Comparison of ENCODE assay signal across 15 cellular contexts in genomic region chr2:27714053-27714452, GRCh38. TPM values are rescaled to one million over a fixed set of nuclear protein-coding genes. Genes with fewer than 3 reads are reported as not detected.
DNase-seq lines count a peak whose midpoint lies in the region; ATAC-seq and TF ChIP-seq lines count a peak whose summit lies in the region.
"Had no signal": no experiment of that assay in that cellular context is flagged by ENCODE, and none has a peak within 500 bp of the region (broad histone marks: within the 10 kb centered on the region; RNA-seq: fewer than 3 reads in every experiment).

No MANE protein-coding gene starts in this region.

- no peak for TF ChIP-seq POLR2A in body of pancreas (IDR thresholded peaks at IDR 0.05)

- no peaks in the 10 kb centered on the region for H3K36me3 Mint-ChIP-seq in activated CD4-positive, alpha-beta T cell treated with anti-CD3 and anti-CD28 coated beads, Interleukin-2, amount 10 ng/mL, durations not matched to agents 24 days and 14 days (ENCODE audit: low read depth)
- H3K36me3 Mint-ChIP-seq in nephron (ENCODE audit: low read depth) = no peaks in the 10 kb centered on the region

- no peaks in the 10 kb centered on the region for H3K36me3 ChIP-seq in body of pancreas (replicated peaks in 1 of 2; ENCODE audit: insufficient read depth in 1 of 2, low read depth in 2 of 2)

- peaks cover 4% of the 10 kb centered on the region for H3K4me1 ChIP-seq in body of pancreas

- no peaks in the 10 kb centered on the region for H3K27me3 ChIP-seq in dorsolateral prefrontal cortex
- H3K27me3 ChIP-seq in body of pancreas = peaks cover 0 to 4% of the 10 kb centered on the region in 2 donors

- H3K9me3 Mint-ChIP-seq in activated CD4-positive, alpha-beta T cell treated with anti-CD3 and anti-CD28 coated beads, Interleukin-2, amount 10 ng/mL, durations not matched to agents 24 days and 14 days = no peaks in the 10 kb centered on the region
- no peaks in the 10 kb centered on the region for H3K9me3 Mint-ChIP-seq in nephron

- H3K4me3 Mint-ChIP-seq in activated CD4-positive, alpha-beta T cell treated with anti-CD3 and anti-CD28 coated beads, Interleukin-2, amount 10 ng/mL, durations not matched to agents 24 days and 14 days = peak overlapping the region; percentile 46
- H3K4me3 Mint-ChIP-seq in nephron = peak overlapping the region; percentile 83 to 85 (median 83)

- in situ Hi-C loops in GM13976 (cut with MboI; ENCODE audit: low sequenced_read_pairs, unreplicated experiment) = no loop called here
- in situ Hi-C loops in KBM-7 (cut with MboI; ENCODE audit: low pct_unique_long_range_greater_than_20kb, low sequenced_read_pairs) = no loop called here

- H3K27ac ChIP-seq in coronary artery (peak overlapping the region; percentile 90 to 95), dorsolateral prefrontal cortex (peak overlapping the region in 6 of 59 donors; percentile 8 to 87 (median 82)), body of pancreas (no peak overlapping the region)

- DNase-seq in activated CD4-positive, alpha-beta T cell treated with anti-CD3 and anti-CD28 coated beads, Interleukin-2, amount 10 ng/mL, durations not matched to agents 24 days and 14 days = no peak
- DNase-seq in activated CD4-positive, alpha-beta T cell treated with anti-CD3 and anti-CD28 coated beads, Interleukin-2, amount 50 U/mL, for 48 hours = no peak
- DNase-seq in GM13976 (ENCODE audit: low spot score) (peak; percentile 7), coronary artery (ENCODE audit: low spot score) (no peak), KBM-7 (no peak), dorsolateral prefrontal cortex (no peak), body of pancreas (no peak)
- DNase-seq: activated CD4-positive, alpha-beta T cell treated with anti-CD3 and anti-CD28 coated beads, Interleukin-2, amount 50 U/mL, for 4 hours; DMS153; erythroblast; GM23248; NCI-H1417; stimulated activated naive CD8-positive, alpha-beta T cell treated with anti-CD3 and anti-CD28 coated beads, Interleukin-15, Interleukin-2, amounts not matched to agents 100 U/mL and 50 U/mL, for 24 hours had no signal

- no peak overlapping the region for H3K27ac Mint-ChIP-seq in activated CD4-positive, alpha-beta T cell treated with anti-CD3 and anti-CD28 coated beads, Interleukin-2, amount 10 ng/mL, durations not matched to agents 24 days and 14 days
- peak overlapping the region; percentile 67 to 87 (median 82) for H3K27ac Mint-ChIP-seq in nephron

- 83 to 84% methylated on average over 8 of the region's 8 CpGs for WGBS in body of pancreas, 2 donors

- no peak overlapping the region for H3K4me3 ChIP-seq in coronary artery
- no peak overlapping the region for H3K4me3 ChIP-seq in dorsolateral prefrontal cortex
- H3K4me3 ChIP-seq in body of pancreas = no peak overlapping the region
- H3K4me3 ChIP-seq: lung had no signal

- ATAC-seq in body of pancreas = no peak
- ATAC-seq: stimulated activated naive CD8-positive, alpha-beta T cell treated with anti-CD3 and anti-CD28 coated beads, Interleukin-15, Interleukin-2, amounts not matched to agents 100 U/mL and 50 U/mL, for 24 hours had no signal

- peaks cover 20% of the 10 kb centered on the region for H3K27me3 Mint-ChIP-seq in activated CD4-positive, alpha-beta T cell treated with anti-CD3 and anti-CD28 coated beads, Interleukin-2, amount 10 ng/mL, durations not matched to agents 24 days and 14 days
- peaks cover 13% of the 10 kb centered on the region for H3K27me3 Mint-ChIP-seq in nephron (ENCODE audit: low read depth)

- intact Hi-C loops in activated CD4-positive, alpha-beta T cell treated with anti-CD3 and anti-CD28 coated beads, Interleukin-2, amount 10 ng/mL, durations not matched to agents 24 days and 14 days (cut with micrococcal nuclease) = no loop called here
- intact Hi-C loops in dorsolateral prefrontal cortex (cut with DNase I) (loop anchor here in 1 of 2 donors (2.0 kb wide), 1 partner anchor 17 kb away; no protein-coding TSS in a partner anchor), body of pancreas (cut with DNase I) (loop anchor here (10.0 kb wide), 1 partner anchor 691 kb away; no protein-coding TSS in a partner anchor)

- no peaks in the 10 kb centered on the region for H3K9me3 ChIP-seq in body of pancreas

- peaks cover 34% of the 10 kb centered on the region for H3K4me1 Mint-ChIP-seq in activated CD4-positive, alpha-beta T cell treated with anti-CD3 and anti-CD28 coated beads, Interleukin-2, amount 10 ng/mL, durations not matched to agents 24 days and 14 days
- H3K4me1 Mint-ChIP-seq in nephron = peaks cover 30% of the 10 kb centered on the region

- TF ChIP-seq CTCF in GM13976 (IDR thresholded peaks at IDR 0.05; ENCODE audit: borderline replicate concordance, control extremely low read depth, extremely low read depth, insufficient read depth, missing control alignments) (no peak), coronary artery (IDR thresholded peaks at IDR 0.05) (no peak), nephron (IDR thresholded peaks at IDR 0.05; ENCODE audit: unreplicated experiment in 3 of 3) (no peak), dorsolateral prefrontal cortex (IDR thresholded peaks at IDR 0.05 in 54 of 56, conservative IDR thresholded peaks at IDR 0.05 in 2 of 56; ENCODE audit: low read depth in 1 of 56, partially characterized antibody in 56 of 56) (no peak), body of pancreas (IDR thresholded peaks at IDR 0.05) (no peak)

RNA-seq across cellular contexts. Expression of gene SLC4A1AP, which starts 50.4 kb away (rescaled TPM):
- 27.1 and 28.7 TPM in 2 replicates for total RNA-seq in activated CD4-positive, alpha-beta T cell treated with anti-CD3 and anti-CD28 coated beads, Interleukin-2, amount 10 ng/mL, durations not matched to agents 24 days and 14 days
- 10 to 100 TPM; 23.6 to 51.6 (median 39.4) TPM for total RNA-seq in dorsolateral prefrontal cortex
- 10 to 100 TPM; 15.6 to 22.4 TPM for total RNA-seq in body of pancreas

RNA-seq across cellular contexts. Expression of gene SUPT7L, which starts 50.6 kb away (rescaled TPM):
- total RNA-seq in activated CD4-positive, alpha-beta T cell treated with anti-CD3 and anti-CD28 coated beads, Interleukin-2, amount 10 ng/mL, durations not matched to agents 24 days and 14 days = 33.3 and 34.5 TPM in 2 replicates
- total RNA-seq in dorsolateral prefrontal cortex (10 to 100 TPM; 35.6 to 63.4 (median 50.9) TPM), body of pancreas (10 to 100 TPM; 18.4 to 29.3 TPM)

RNA-seq across cellular contexts. Expression of gene MRPL33, which starts 57.5 kb away (rescaled TPM):
- total RNA-seq in activated CD4-positive, alpha-beta T cell treated with anti-CD3 and anti-CD28 coated beads, Interleukin-2, amount 10 ng/mL, durations not matched to agents 24 days and 14 days = 59.0 and 59.6 TPM in 2 replicates
- total RNA-seq in dorsolateral prefrontal cortex (100 to 1,000 TPM in 5 of 120 experiments, 10 to 100 TPM in 115; 40.3 to 106 (median 70.5) TPM), body of pancreas (10 to 100 TPM; 26.5 to 92.0 TPM)

Comparison
In these comparisons a context has a peak if more than half of its experiments do, and no peak if none do; other contexts are left out.
1. H3K27ac ChIP-seq: peak in coronary artery (2 of 2); none in body of pancreas (0 of 4).